In the genomic region with DNA sequence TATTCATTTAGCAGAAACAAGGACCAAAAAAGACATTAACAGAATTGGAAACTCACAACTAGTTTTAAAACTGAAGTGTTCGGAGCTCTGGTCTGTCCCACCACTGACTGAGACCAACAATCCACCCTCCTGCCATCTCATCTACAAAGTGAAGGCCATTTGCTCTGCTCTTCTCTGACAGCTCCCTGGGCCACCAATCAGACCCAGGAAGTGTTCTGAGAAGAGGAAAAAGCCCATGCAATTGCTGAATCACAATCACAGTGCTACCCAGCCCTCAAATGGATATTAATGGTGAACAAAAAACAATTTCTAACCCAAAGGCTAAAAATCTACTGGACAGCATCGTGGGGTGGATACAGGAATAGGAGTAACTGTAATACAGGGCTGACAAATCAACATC, we compare ENCODE assay signal across 9 cellular contexts. TPM values are rescaled to one million over a fixed set of nuclear protein-coding genes. Genes with fewer than 3 reads are reported as not detected.
DNase-seq lines count a peak whose midpoint lies in the region; ATAC-seq and TF ChIP-seq lines count a peak whose summit lies in the region.
"Had no signal": no experiment of that assay in that cellular context is flagged by ENCODE, and none has a peak within 500 bp of the region (broad histone marks: within the 10 kb centered on the region; RNA-seq: fewer than 3 reads in every experiment).

No MANE protein-coding gene starts in this region.

- peak overlapping the region; percentile 100 for H3K27ac Mint-ChIP-seq in MCF 10A (ENCODE audit: low read depth, unreplicated experiment)

- intact Hi-C loops in MCF 10A (cut with micrococcal nuclease) (loop anchor here (5.0 kb wide), 1 partner anchor 301 kb away; the partner anchor contains the start of gene PLXDC1), sciatic nerve (cut with DNase I) (no loop called here), lower leg skin (cut with DNase I; ENCODE audit: low total_unique reads) (no loop called here)

- no peak for ATAC-seq in sciatic nerve

- POLR2A ChIA-PET in AG04449 (lab: Yijun Ruan, JAX) (interaction anchor here (1.4 to 4.6 kb wide), 3 partner anchors 12 to 23 kb away, joined by 3 to 57 read pairs (median 5); partner anchors contain the start of gene LASP1), MCF 10A (lab: Yijun Ruan, JAX) (interaction anchor here (0.9 to 11.8 kb wide), 5 partner anchors 11 to 54 kb away, joined by 3 to 246 read pairs (median 13); partner anchors contain the start of genes CWC25 and LASP1)

- DNase-seq in AG04449 (ENCODE audit: low read depth, low spot score) (no peak), HL-60 (ENCODE audit: low read depth in 1 of 2, low spot score in 1 of 2) (no peak), MCF 10A (ENCODE audit: unreplicated experiment) (no peak), cerebellum (ENCODE audit: low spot score) (no peak), sciatic nerve (ENCODE audit: low spot score) (no peak), lower leg skin (ENCODE audit: low spot score in 2 of 2) (no peak), NCI-H2171 treated with DMSO at 0.1 percent for 48 hours (lab: John Stamatoyannopoulos, UW) (no peak)
- DNase-seq: activated gamma-delta T cell treated with Interleukin-2 at 50 U/mL for 16 hours had no signal

- no peak for TF ChIP-seq POLR2A in lower leg skin (IDR thresholded peaks at IDR 0.05)

- H3K27me3 ChIP-seq in HL-60 (ENCODE audit: insufficient read depth, poor library complexity, severe bottlenecking) = no peaks in the 10 kb centered on the region
- H3K27me3 ChIP-seq in mucosa of rectum (ENCODE audit: control insufficient read depth in 2 of 2, insufficient read depth in 2 of 2, low read length in 2 of 2) = no peaks in the 10 kb centered on the region

- no peak overlapping the region for H3K27ac ChIP-seq in HL-60 (replicated peaks)
- H3K27ac ChIP-seq in mucosa of rectum (ENCODE audit: low read depth in 2 of 2, low read length in 2 of 2) = no peak overlapping the region

- H3K4me1 Mint-ChIP-seq in MCF 10A (ENCODE audit: insufficient read depth, unreplicated experiment) = peaks cover 15% of the 10 kb centered on the region

- 39 to 50% methylated on average over 2 of the region's 2 CpGs for WGBS in lower leg skin, 2 donors

- no peaks in the 10 kb centered on the region for H3K9me3 ChIP-seq in mucosa of rectum (ENCODE audit: control insufficient read depth in 2 of 2, low read length in 2 of 2)

- H3K4me1 ChIP-seq in mucosa of rectum (ENCODE audit: control insufficient read depth in 2 of 2, insufficient read depth in 2 of 2, low read length in 2 of 2) = peaks cover 18 to 19% of the 10 kb centered on the region in 2 donors

- no TSS peak for BruUV-seq in MCF 10A (replicated peaks; lab: Mats Ljungman, UMichigan)

- H3K9me3 Mint-ChIP-seq in MCF 10A (ENCODE audit: unreplicated experiment) = no peaks in the 10 kb centered on the region

- TF ChIP-seq CTCF in AG04449 (IDR thresholded peaks at IDR 0.05; ENCODE audit: insufficient read depth, low read length, missing control alignments) = no peak
- TF ChIP-seq CTCF in HL-60 (IDR thresholded peaks at IDR 0.05; ENCODE audit: insufficient read depth, low read length) = no peak
- no peak for TF ChIP-seq CTCF in MCF 10A (IDR thresholded peaks at IDR 0.05; ENCODE audit: unreplicated experiment)
- no peak for TF ChIP-seq CTCF in lower leg skin (IDR thresholded peaks at IDR 0.05)

- CTCF ChIA-PET in AG04449 (lab: Yijun Ruan, JAX) (interaction anchor here (1.1 kb wide), 1 partner anchor 13 kb away, joined by 3 read pairs; no protein-coding TSS in a partner anchor), MCF 10A (lab: Yijun Ruan, JAX) (interaction anchor here (0.6 to 0.7 kb wide), 3 partner anchors 57 to 293 kb away, joined by 3 to 4 read pairs (median 3); partner anchors contain the start of gene EPOP)

- peaks cover 74% of the 10 kb centered on the region for H3K36me3 Mint-ChIP-seq in MCF 10A (ENCODE audit: insufficient read depth, unreplicated experiment)

- H3K9ac ChIP-seq in mucosa of rectum (ENCODE audit: low read depth in 1 of 2, low read length in 2 of 2) = peak overlapping the region; percentile 22 to 38

- H3K27me3 Mint-ChIP-seq in MCF 10A (ENCODE audit: insufficient read depth, unreplicated experiment) = no peaks in the 10 kb centered on the region

- H3K4me3 Mint-ChIP-seq in MCF 10A (ENCODE audit: unreplicated experiment) = peak overlapping the region; percentile 99

- peak overlapping the region; percentile 68 for H3K4me3 ChIP-seq in AG04449 (ENCODE audit: low read depth, low read length)
- peak overlapping the region; percentile 60 for H3K4me3 ChIP-seq in HL-60 (replicated peaks; ENCODE audit: insufficient read depth, low read length)
- peak overlapping the region; percentile 71 to 98 for H3K4me3 ChIP-seq in mucosa of rectum (ENCODE audit: low read length in 2 of 2)
- no peak overlapping the region for H3K4me3 ChIP-seq in lower leg skin (ENCODE audit: low read depth, poor library complexity, severe bottlenecking)

- peaks cover 34 to 41% of the 10 kb centered on the region in 2 donors for H3K36me3 ChIP-seq in mucosa of rectum (ENCODE audit: control insufficient read depth in 2 of 2, insufficient read depth in 2 of 2, low read length in 2 of 2)

RNA-seq across cellular contexts. Expression of gene RPL23, which starts 2.1 kb away (rescaled TPM):
- total RNA-seq in MCF 10A (2022) (1,891 and 2,060 TPM in 2 replicates), cerebellum (723 TPM), sciatic nerve (1,106 TPM), lower leg skin (1,000 to 10,000 TPM; 1,475 to 2,290 (median 1,639) TPM)

RNA-seq across cellular contexts. Expression of gene LASP1, which starts 18.4 kb away (rescaled TPM):
- total RNA-seq in MCF 10A (2022) (65.1 and 68.1 TPM in 2 replicates), cerebellum (49.1 TPM), sciatic nerve (127 TPM), lower leg skin (10 to 100 TPM; 51.8 to 76.2 (median 63.9) TPM)

RNA-seq across cellular contexts. Expression of gene CWC25, which starts 26.3 kb away (rescaled TPM):
- total RNA-seq in MCF 10A (2022) = 21.9 and 23.4 TPM in 2 replicates
- total RNA-seq in cerebellum = 6.9 TPM
- total RNA-seq in sciatic nerve = 25.6 TPM
- total RNA-seq in lower leg skin = 10 to 100 TPM; 24.2 to 49.8 (median 33.3) TPM

RNA-seq across cellular contexts. Expression of gene PIP4K2B, which starts 52.1 kb away (rescaled TPM):
- total RNA-seq in MCF 10A (2022) (25.9 and 27.4 TPM in 2 replicates), cerebellum (131 TPM), sciatic nerve (58.5 TPM), lower leg skin (10 to 100 TPM; 19.5 to 45.4 (median 33.6) TPM)
